8 cellular contexts compared by ENCODE assay signal in the genomic region with DNA sequence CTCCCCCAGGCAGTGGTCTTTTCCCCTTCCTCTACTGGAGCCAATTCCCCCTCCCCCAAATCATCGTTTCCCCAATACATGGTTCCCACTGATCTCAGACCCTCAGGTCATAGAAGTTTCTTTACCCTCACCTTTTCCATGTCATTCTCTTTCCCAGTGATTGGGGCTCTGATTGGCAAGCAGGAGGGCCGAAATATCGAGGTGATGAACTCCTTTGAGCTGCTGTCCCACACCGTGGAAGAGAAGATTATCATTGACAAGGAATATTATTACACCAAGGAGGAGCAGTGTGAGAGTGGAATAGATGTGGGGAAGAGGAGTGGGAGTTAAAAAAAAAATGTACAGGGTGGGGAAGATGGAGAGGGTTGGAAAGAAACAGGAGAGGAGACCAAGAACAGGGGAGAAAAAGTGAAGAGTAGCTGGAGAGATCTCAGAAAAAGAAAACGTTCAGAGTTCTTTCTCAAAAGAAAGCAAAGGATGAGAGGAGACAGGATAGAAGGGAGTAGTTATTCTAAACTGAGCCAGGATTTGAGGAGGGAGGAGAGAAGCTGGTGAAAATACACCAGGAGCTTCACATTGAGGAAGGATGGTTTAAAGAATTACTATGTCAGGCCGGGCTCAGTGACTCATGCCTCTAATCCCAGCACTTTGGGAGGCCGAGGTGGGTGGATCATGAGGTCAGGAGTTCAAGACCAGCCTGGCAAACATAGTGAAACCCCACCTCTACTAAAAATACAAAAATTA. TPM values are rescaled to one million over a fixed set of nuclear protein-coding genes. Genes with fewer than 3 reads are reported as not detected.
DNase-seq lines count a peak whose midpoint lies in the region; ATAC-seq and TF ChIP-seq lines count a peak whose summit lies in the region.

No MANE protein-coding gene starts in this region.

- TF ChIP-seq CTCF in GM06990 (IDR thresholded peaks at IDR 0.05; ENCODE audit: insufficient read depth, low read length, poor library complexity, severe bottlenecking) (no peak), fibroblast of lung (conservative IDR thresholded peaks at IDR 0.05 in 1 of 2, IDR thresholded peaks at IDR 0.05 in 1 of 2; ENCODE audit: low read depth in 1 of 2, low read length in 2 of 2) (no peak), sigmoid colon (IDR thresholded peaks at IDR 0.05) (no peak)

- H3K4me3 ChIP-seq in GM06990 (replicated peaks; ENCODE audit: low read depth, low read length) (peak overlapping the region; percentile 87), SK-N-MC (peak overlapping the region; percentile 91), fibroblast of lung (replicated peaks in 1 of 4; ENCODE audit: control extremely low read depth in 1 of 4, insufficient read depth in 1 of 4, low read depth in 3 of 4, low read length in 4 of 4) (peak overlapping the region; percentile 74 to 93 (median 84)), sigmoid colon (peak overlapping the region; percentile 54 to 91 (median 71))

- peak overlapping the region; percentile 99 for H3K4me2 ChIP-seq in fibroblast of lung (ENCODE audit: extremely low read depth, insufficient read depth, low read length)

- H3K9me3 ChIP-seq in SK-N-MC (ENCODE audit: low read depth, low read length) (no peaks in the 10 kb centered on the region), fibroblast of lung (ENCODE audit: control insufficient read depth, insufficient read depth, low read depth, low read length) (no peaks in the 10 kb centered on the region), sigmoid colon (no peaks in the 10 kb centered on the region)

- H3K27me3 ChIP-seq in GM06990 (replicated peaks; ENCODE audit: control insufficient read depth, insufficient read depth, low read length) (no peaks in the 10 kb centered on the region), fibroblast of lung (ENCODE audit: control insufficient read depth, insufficient read depth, low read length) (no peaks in the 10 kb centered on the region), sigmoid colon (no peaks in the 10 kb centered on the region)

- H3K9ac ChIP-seq in SK-N-MC (ENCODE audit: insufficient read length): peak overlapping the region; percentile 92
- H3K9ac ChIP-seq in fibroblast of lung (ENCODE audit: insufficient read depth, low read length): peak overlapping the region; percentile 86

- TF ChIP-seq EP300 in sigmoid colon (IDR thresholded peaks at IDR 0.05): no peak

- no peak for TF ChIP-seq POLR2A in sigmoid colon (IDR thresholded peaks at IDR 0.05)

- peaks cover 27% of the 10 kb centered on the region for H3K79me2 ChIP-seq in fibroblast of lung (ENCODE audit: control insufficient read depth, insufficient read depth, low read length)

- H3K27ac ChIP-seq in SK-N-MC (peak overlapping the region; percentile 75; the same call in 1 of the 2 replicates), fibroblast of lung (ENCODE audit: insufficient read depth, low read length) (peak overlapping the region; percentile 91), sigmoid colon (peak overlapping the region; percentile 86 to 94 (median 88))

- H3K4me1 ChIP-seq in fibroblast of lung (ENCODE audit: control insufficient read depth, extremely low read depth, insufficient read depth, low read length) (peaks cover 28% of the 10 kb centered on the region), sigmoid colon (peaks cover 0 to 62% (median 53%) of the 10 kb centered on the region in 4 donors)

- 18 to 42% methylated on average over 7 of the region's 7 CpGs for WGBS in sigmoid colon, 2 donors

- H3K36me3 ChIP-seq in GM06990 (ENCODE audit: control insufficient read depth, insufficient read depth, low read length): peaks cover 37% of the 10 kb centered on the region
- H3K36me3 ChIP-seq in SK-N-MC (ENCODE audit: insufficient read depth, low read length): peaks cover 45% of the 10 kb centered on the region
- peaks cover 37% of the 10 kb centered on the region for H3K36me3 ChIP-seq in fibroblast of lung (ENCODE audit: control insufficient read depth, insufficient read depth, low read length)
- peaks cover 32 to 48% (median 41%) of the 10 kb centered on the region in 4 donors for H3K36me3 ChIP-seq in sigmoid colon

- intact Hi-C loops in sigmoid colon (cut with DNase I): loop anchor here (2.0 to 10.0 kb wide), 2 partner anchors 37 to 175 kb away; a partner anchor contains a TSS

- ATAC-seq in GM19467 (IDR thresholded peaks at IDR 0.05; ENCODE audit: unreplicated experiment): no peak

- H2AFZ ChIP-seq in fibroblast of lung (ENCODE audit: low read length): no peak overlapping the region

- no peak for DNase-seq in GM06990 (ENCODE audit: extremely low read depth, insufficient read length)
- no peak for DNase-seq in SK-N-MC (ENCODE audit: low read depth, low spot score)
- peak in 1 of 2 donors; percentile 41 for DNase-seq in fibroblast of lung (ENCODE audit: low read depth in 2 of 2)
- no peak for DNase-seq in sigmoid colon
- no peak for DNase-seq in NCI-H2171 treated with DMSO at 0.1 percent for 48 hours (lab: John Stamatoyannopoulos, UW)
- DNase-seq in T-helper 9 cell: no peak
- no peak for DNase-seq in NCI-H1694 (lab: John Stamatoyannopoulos, UW)

- no peaks in the 10 kb centered on the region for H4K20me1 ChIP-seq in fibroblast of lung (ENCODE audit: control insufficient read depth, extremely low read depth, insufficient read depth, low read length)

RNA-seq across cellular contexts. Expression of a gene that starts 0.9 kb away (rescaled TPM):
- 43.1 and 71.0 TPM in 2 replicates for total RNA-seq in fibroblast of lung
- 188 and 312 TPM in 2 replicates for polyA plus RNA-seq in fibroblast of lung
- polyA plus RNA-seq in fibroblast of lung (2012): 187 and 310 TPM in 2 replicates
- 604 and 640 TPM in 2 replicates for polyA minus RNA-seq in fibroblast of lung (ENCODE audit: low replicate concordance)
- total RNA-seq in sigmoid colon: 10 to 100 TPM; 58.4 to 87.4 (median 68.4) TPM
- polyA plus RNA-seq in sigmoid colon: 10 to 100 TPM; 80.2 to 91.3 (median 87.1) TPM

RNA-seq across cellular contexts. Expression of a gene that starts 8.1 kb away (rescaled TPM):
- total RNA-seq in fibroblast of lung: 26.8 and 30.8 TPM in 2 replicates
- polyA plus RNA-seq in fibroblast of lung: 19.7 and 20.4 TPM in 2 replicates
- polyA plus RNA-seq in fibroblast of lung (2012): 12.1 and 13.1 TPM in 2 replicates
- 15.8 and 49.9 TPM in 2 replicates for polyA minus RNA-seq in fibroblast of lung (ENCODE audit: low replicate concordance)
- 10 to 100 TPM; 17.9 to 28.0 (median 22.6) TPM for total RNA-seq in sigmoid colon
- polyA plus RNA-seq in sigmoid colon: 10 to 100 TPM; 17.1 to 19.2 (median 18.8) TPM

RNA-seq across cellular contexts. Expression of a gene that starts 11.6 kb away (rescaled TPM):
- total RNA-seq in fibroblast of lung: 16.7 and 24.4 TPM in 2 replicates
- polyA plus RNA-seq in fibroblast of lung: 34.3 and 110 TPM in 2 replicates
- polyA plus RNA-seq in fibroblast of lung (2012): 35.8 and 138 TPM in 2 replicates
- 53.4 and 271 TPM in 2 replicates for polyA minus RNA-seq in fibroblast of lung (ENCODE audit: low replicate concordance)
- 10 to 100 TPM; 30.7 to 43.6 (median 37.4) TPM for total RNA-seq in sigmoid colon
- polyA plus RNA-seq in sigmoid colon: 10 to 100 TPM; 29.6 to 99.3 (median 32.4) TPM

RNA-seq across cellular contexts. Expression of a gene that starts 11.8 kb away (rescaled TPM):
- 17.2 and 30.3 TPM in 2 replicates for total RNA-seq in fibroblast of lung
- polyA plus RNA-seq in fibroblast of lung: 19.6 and 22.1 TPM in 2 replicates
- polyA plus RNA-seq in fibroblast of lung (2012): 16.6 and 23.8 TPM in 2 replicates
- 33.3 and 35.8 TPM in 2 replicates for polyA minus RNA-seq in fibroblast of lung (ENCODE audit: low replicate concordance)
- 10 to 100 TPM; 18.1 to 26.6 (median 20.8) TPM for total RNA-seq in sigmoid colon
- polyA plus RNA-seq in sigmoid colon: 10 to 100 TPM; 14.6 to 17.3 (median 16.2) TPM

RNA-seq across cellular contexts. Expression of a gene that starts 29.5 kb away (rescaled TPM):
- total RNA-seq in fibroblast of lung: 33.1 and 41.5 TPM in 2 replicates
- 16.2 and 23.6 TPM in 2 replicates for polyA plus RNA-seq in fibroblast of lung
- 51.1 and 72.1 TPM in 2 replicates for polyA plus RNA-seq in fibroblast of lung (2012)
- polyA minus RNA-seq in fibroblast of lung (ENCODE audit: low replicate concordance): 83.9 and 107 TPM in 2 replicates
- 10 to 100 TPM; 56.6 to 87.8 (median 65.2) TPM for total RNA-seq in sigmoid colon
- 10 to 100 TPM; 18.0 to 37.8 (median 18.7) TPM for polyA plus RNA-seq in sigmoid colon
